Comparison of ENCODE assay signal across 9 cellular contexts in genomic region chr1:95116666-95117206, GRCh38. TPM values are rescaled to one million over a fixed set of nuclear protein-coding genes. Genes with fewer than 3 reads are reported as not detected.
A peak's percentile ranks its signal among the peaks of the same experiment; 100 is the strongest.
DNase-seq lines count a peak whose midpoint lies in the region; ATAC-seq, FAIRE-seq and TF ChIP-seq lines count a peak whose summit lies in the region.
"Had no signal": no experiment of that assay in that cellular context is flagged by ENCODE, and none has a peak within 500 bp of the region (broad histone marks: within the 10 kb centered on the region; RNA-seq: fewer than 3 reads in every experiment).

No MANE protein-coding gene starts in this region.

- intact Hi-C loops in Panc1 (cut with micrococcal nuclease; ENCODE audit: unreplicated experiment) (loop anchor here (10.0 kb wide), 1 partner anchor 118 kb away; the partner anchor contains the start of gene RWDD3), transverse colon (cut with DNase I; ENCODE audit: low total_unique reads) (loop anchor here (10.0 kb wide), 1 partner anchor 118 kb away; the partner anchor contains the start of gene RWDD3)
- intact Hi-C loops in activated T-helper 2 cell treated with anti-CD3 and anti-CD28 coated beads, Interferon-gamma antibody, Interleukin-2, Interleukin-4, amounts not matched to agents 10 μg/mL and 5 μg/mL and 100 μg/mL, durations not matched to agents 14 hours and 24 hours and 36 hours (cut with micrococcal nuclease): no loop called here

- H3K36me3 ChIP-seq in Panc1 (ENCODE audit: control insufficient read depth, insufficient read depth, low read length) (no peaks in the 10 kb centered on the region), neural progenitor cell (no peaks in the 10 kb centered on the region), transverse colon (no peaks in the 10 kb centered on the region)

- no peak overlapping the region for H3K9ac ChIP-seq in neural progenitor cell

- DNase-seq in DMS114 treated with DMSO at 0.1 percent for 48 hours (lab: John Stamatoyannopoulos, UW; ENCODE audit: unreplicated experiment) (peak; percentile 51), KG1 (lab: John Stamatoyannopoulos, UW) (peak; percentile 15), Panc1 (ENCODE audit: low read depth, low spot score) (peak; percentile 20), frontal cortex (ENCODE audit: low spot score in 2 of 2) (peak; percentile 55 to 61), neural progenitor cell (ENCODE audit: low spot score) (peak; percentile 89), transverse colon (peak; percentile 79)
- DNase-seq in activated T-helper 2 cell treated with anti-CD3 and anti-CD28 coated beads, Interferon-gamma antibody, Interleukin-2, Interleukin-4, amounts not matched to agents 10 μg/mL and 5 μg/mL and 100 μg/mL, durations not matched to agents 14 hours and 24 hours and 36 hours (ENCODE audit: low spot score): peak; percentile 10

- H3K27ac Mint-ChIP-seq in activated T-helper 2 cell treated with anti-CD3 and anti-CD28 coated beads, Interferon-gamma antibody, Interleukin-2, Interleukin-4, amounts not matched to agents 10 μg/mL and 5 μg/mL and 100 μg/mL, durations not matched to agents 14 hours and 24 hours and 36 hours: no peak overlapping the region
- H3K27ac Mint-ChIP-seq in neural progenitor cell: peak overlapping the region; percentile 35

- peaks cover 10% of the 10 kb centered on the region for H3F3A ChIP-seq in neural progenitor cell (ENCODE audit: low read depth)

- in situ Hi-C loops in Panc1 (cut with HindIII; ENCODE audit: low pct_unique_long_range_greater_than_20kb, low sequenced_read_pairs): no loop called here
- in situ Hi-C loops in transverse colon (cut with MboI; ENCODE audit: low pct_ligation_motif_present in 1 of 4, low pct_unique_long_range_greater_than_20kb in 1 of 4, low sequenced_read_pairs in 3 of 4): no loop called here

- CTCF ChIA-PET in Panc1 (lab: Charles Lee): interaction anchor here (0.6 to 0.8 kb wide), 2 partner anchors 43 to 262 kb away, joined by 3 to 5 read pairs; partner anchors contain the start of gene ALG14

- BruUV-seq in Panc1 (replicated peaks; lab: Mats Ljungman, UMichigan): no TSS peak

- H3K4me1 Mint-ChIP-seq in activated T-helper 2 cell treated with anti-CD3 and anti-CD28 coated beads, Interferon-gamma antibody, Interleukin-2, Interleukin-4, amounts not matched to agents 10 μg/mL and 5 μg/mL and 100 μg/mL, durations not matched to agents 14 hours and 24 hours and 36 hours (ENCODE audit: low read depth): peaks cover 7% of the 10 kb centered on the region
- H3K4me1 Mint-ChIP-seq in neural progenitor cell: peaks cover 8% of the 10 kb centered on the region

- no peaks in the 10 kb centered on the region for H3K9me3 ChIP-seq in Panc1 (ENCODE audit: control insufficient read depth, insufficient read depth, low read depth, low read length)
- H3K9me3 ChIP-seq in neural progenitor cell (ENCODE audit: low read depth): no peaks in the 10 kb centered on the region
- H3K9me3 ChIP-seq in transverse colon: no peaks in the 10 kb centered on the region

- H2AFZ ChIP-seq in neural progenitor cell (replicated peaks): peak overlapping the region; percentile 97

- FAIRE-seq in frontal cortex (lab: Jason Lieb, UNC): no peak
- FAIRE-seq: endometrium had no signal

- H3K4me3 ChIP-seq in Panc1 (ENCODE audit: low read depth in 2 of 2, low read length in 2 of 2) (peak overlapping the region; percentile 57 to 68), neural progenitor cell (peak overlapping the region; percentile 84), transverse colon (peak overlapping the region; percentile 71 to 95 (median 81))

- peaks cover 13% of the 10 kb centered on the region for H3K27me3 ChIP-seq in Panc1 (ENCODE audit: control insufficient read depth, insufficient read depth, low read length)
- peaks cover 17% of the 10 kb centered on the region for H3K27me3 ChIP-seq in neural progenitor cell
- H3K27me3 ChIP-seq in transverse colon: no peaks in the 10 kb centered on the region

- no peaks in the 10 kb centered on the region for H3K36me3 Mint-ChIP-seq in activated T-helper 2 cell treated with anti-CD3 and anti-CD28 coated beads, Interferon-gamma antibody, Interleukin-2, Interleukin-4, amounts not matched to agents 10 μg/mL and 5 μg/mL and 100 μg/mL, durations not matched to agents 14 hours and 24 hours and 36 hours (ENCODE audit: low read depth)
- H3K36me3 Mint-ChIP-seq in neural progenitor cell: no peaks in the 10 kb centered on the region

- H3K27me3 Mint-ChIP-seq in activated T-helper 2 cell treated with anti-CD3 and anti-CD28 coated beads, Interferon-gamma antibody, Interleukin-2, Interleukin-4, amounts not matched to agents 10 μg/mL and 5 μg/mL and 100 μg/mL, durations not matched to agents 14 hours and 24 hours and 36 hours (ENCODE audit: low read depth): peaks cover 63% of the 10 kb centered on the region
- peaks cover 19% of the 10 kb centered on the region for H3K27me3 Mint-ChIP-seq in neural progenitor cell (ENCODE audit: insufficient read depth, low read depth)

- TF ChIP-seq EP300 in transverse colon (IDR thresholded peaks at IDR 0.05; ENCODE audit: low read depth): no peak

- peak overlapping the region; percentile 78 for H3K4me3 Mint-ChIP-seq in activated T-helper 2 cell treated with anti-CD3 and anti-CD28 coated beads, Interferon-gamma antibody, Interleukin-2, Interleukin-4, amounts not matched to agents 10 μg/mL and 5 μg/mL and 100 μg/mL, durations not matched to agents 14 hours and 24 hours and 36 hours (ENCODE audit: low read depth)
- H3K4me3 Mint-ChIP-seq in neural progenitor cell: peak overlapping the region; percentile 97

- no peaks in the 10 kb centered on the region for H3K79me2 ChIP-seq in neural progenitor cell (ENCODE audit: low read depth)

- peaks cover 5% of the 10 kb centered on the region for H4K20me1 ChIP-seq in neural progenitor cell (ENCODE audit: low read depth)

- WGBS in transverse colon (ENCODE audit: low coverage in 1 of 2), 2 donors: 2 to 7% methylated on average over 9 to 17 of the region's 17 CpGs

- H3K4me1 ChIP-seq in Panc1 (ENCODE audit: control insufficient read depth, insufficient read depth, low read length) (no peaks in the 10 kb centered on the region), neural progenitor cell (no peaks in the 10 kb centered on the region), transverse colon (peaks cover 0 to 19% (median 9%) of the 10 kb centered on the region in 4 donors)

- H3K4me2 ChIP-seq in neural progenitor cell: peak overlapping the region; percentile 92

- no peak overlapping the region for H3K27ac ChIP-seq in Panc1 (ENCODE audit: low read length)
- H3K27ac ChIP-seq in neural progenitor cell: no peak overlapping the region
- peak overlapping the region; percentile 87 to 90 (median 88) for H3K27ac ChIP-seq in transverse colon

- TF ChIP-seq CTCF in Panc1 (IDR thresholded peaks at IDR 0.05): peak; percentile 71
- peak; percentile 77 for TF ChIP-seq CTCF in neural progenitor cell (IDR thresholded peaks at IDR 0.05)
- peak; percentile 69 to 89 (median 78) for TF ChIP-seq CTCF in transverse colon (IDR thresholded peaks at IDR 0.05)

- no peaks in the 10 kb centered on the region for H3K9me3 Mint-ChIP-seq in activated T-helper 2 cell treated with anti-CD3 and anti-CD28 coated beads, Interferon-gamma antibody, Interleukin-2, Interleukin-4, amounts not matched to agents 10 μg/mL and 5 μg/mL and 100 μg/mL, durations not matched to agents 14 hours and 24 hours and 36 hours
- H3K9me3 Mint-ChIP-seq in neural progenitor cell: no peaks in the 10 kb centered on the region

- no peak for TF ChIP-seq POLR2A in transverse colon (IDR thresholded peaks at IDR 0.05)

- ATAC-seq in GM21723 (IDR thresholded peaks at IDR 0.05; ENCODE audit: unreplicated experiment) (peak; percentile 78), Panc1 (peak; percentile 86)

- POLR2A ChIA-PET in Panc1 (lab: Charles Lee): no interaction called here

RNA-seq across cellular contexts. Expression of gene TLCD4, which starts 0.4 kb away (rescaled TPM):
- total RNA-seq in Panc1 (2021; ENCODE audit: unreplicated experiment) (2.9 TPM), frontal cortex (15.9 TPM), neural progenitor cell (ENCODE audit: low replicate concordance) (3.2 and 5.7 TPM in 2 replicates), transverse colon (10 to 100 TPM in 3 of 4 donors, 1 to 10 TPM in 1; 3.4 to 68.8 (median 43.5) TPM)
- polyA plus RNA-seq in Panc1 (2012; ENCODE audit: insufficient read length): 0.34 TPM
- not detected in 2 replicates for total RNA-seq in activated T-helper 2 cell treated with anti-CD3 and anti-CD28 coated beads, Interferon-gamma antibody, Interleukin-2, Interleukin-4, amounts not matched to agents 10 μg/mL and 5 μg/mL and 100 μg/mL, durations not matched to agents 14 hours and 24 hours and 36 hours

RNA-seq across cellular contexts. Expression of gene ALG14, which starts 44.0 kb away (rescaled TPM):
- total RNA-seq in Panc1 (2021; ENCODE audit: unreplicated experiment): 4.1 TPM
- polyA plus RNA-seq in Panc1 (2012; ENCODE audit: insufficient read length): 3.8 TPM
- 2.4 and 3.1 TPM in 2 replicates for total RNA-seq in activated T-helper 2 cell treated with anti-CD3 and anti-CD28 coated beads, Interferon-gamma antibody, Interleukin-2, Interleukin-4, amounts not matched to agents 10 μg/mL and 5 μg/mL and 100 μg/mL, durations not matched to agents 14 hours and 24 hours and 36 hours
- 3.7 TPM for total RNA-seq in frontal cortex
- total RNA-seq in neural progenitor cell (ENCODE audit: low replicate concordance): 0.49 and 0.53 TPM in 2 replicates
- 1 to 10 TPM in 3 of 4 donors, under 1 TPM in 1; 0.40 to 2.3 (median 2.2) TPM for total RNA-seq in transverse colon

Comparison
In these comparisons a context has a peak if more than half of its experiments do, and no peak if none do; other contexts are left out.
1. DNase-seq: peak in every context shown above with its lines; median percentile 89 in neural progenitor cell; 79 in transverse colon; 58 in frontal cortex; 51 in DMS114 treated with DMSO at 0.1 percent for 48 hours; 20 in Panc1; 15 in KG1; 10 in activated T-helper 2 cell treated with anti-CD3 and anti-CD28 coated beads, Interferon-gamma antibody, Interleukin-2, Interleukin-4, amounts not matched to agents 10 μg/mL and 5 μg/mL and 100 μg/mL, durations not matched to agents 14 hours and 24 hours and 36 hours.
2. H3K27ac ChIP-seq: peak in transverse colon (4 of 4); none in Panc1 (single experiment) and neural progenitor cell (single experiment).
3. Peak in every context shown above with its lines, with median percentiles within 50 percentile points of each other: H3K4me3 ChIP-seq and CTCF ChIP-seq.